ENCODE assay signal across 9 cellular contexts in the genomic region with DNA sequence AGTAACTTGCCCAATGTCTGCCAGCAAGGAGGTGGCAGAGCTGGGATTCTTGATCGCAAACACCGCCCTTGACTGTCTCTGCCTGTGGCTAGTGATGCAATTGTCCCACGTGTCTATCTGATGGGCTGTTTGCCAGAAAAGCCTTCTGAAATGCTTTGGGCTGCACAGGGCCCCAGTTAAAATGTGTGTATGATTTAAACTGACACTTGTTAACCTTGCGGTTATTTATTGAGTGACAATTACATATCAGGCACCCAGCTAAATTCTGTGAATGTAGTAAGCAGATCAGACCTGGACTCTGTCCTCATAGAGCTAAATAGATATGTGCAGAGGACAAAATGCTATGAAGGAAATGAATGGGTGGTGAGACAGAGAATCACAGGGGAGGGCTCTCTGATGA. TPM values are rescaled to one million over a fixed set of nuclear protein-coding genes. Genes with fewer than 3 reads are reported as not detected.
DNase-seq lines count a peak whose midpoint lies in the region; ATAC-seq and TF ChIP-seq lines count a peak whose summit lies in the region.
"Had no signal": no experiment of that assay in that cellular context is flagged by ENCODE, and none has a peak within 500 bp of the region (broad histone marks: within the 10 kb centered on the region; RNA-seq: fewer than 3 reads in every experiment).

No MANE protein-coding gene starts in this region.

- H3K27me3 ChIP-seq in Peyer's patch = no peaks in the 10 kb centered on the region

- no peak for TF ChIP-seq CTCF in Peyer's patch (IDR thresholded peaks at IDR 0.05)

- H3K9me3 ChIP-seq in Peyer's patch = peaks cover 0 to 7% (median 1%) of the 10 kb centered on the region in 4 donors

- intact Hi-C loops in left ventricle myocardium superior (cut with micrococcal nuclease) = no loop called here

- ATAC-seq in left ventricle myocardium superior (peak; percentile 88), HG03196 (IDR thresholded peaks at IDR 0.05; ENCODE audit: unreplicated experiment) (no peak)

- DNase-seq in DMS 273 (lab: John Stamatoyannopoulos, UW; ENCODE audit: unreplicated experiment) (peak; percentile 63), DMS 273 treated with DMSO at 0.1 percent for 48 hours (lab: John Stamatoyannopoulos, UW) (no peak), Peyer's patch (peak in 2 of 3 donors; percentile 23 to 67), left ventricle myocardium superior (peak; percentile 37), NCI-H146 treated with DMSO at 0.1 percent for 48 hours (lab: John Stamatoyannopoulos, UW; ENCODE audit: unreplicated experiment) (no peak)
- DNase-seq in activated T-helper 1 cell treated with anti-CD3 and anti-CD28 coated beads, Interleukin-2, amount 50 U/mL, for 16 hours (ENCODE audit: low read depth in 1 of 2, low spot score in 1 of 2) = peak; percentile 17 to 40
- peak; percentile 28 to 42 for DNase-seq in stimulated activated CD8-positive, alpha-beta memory T cell treated with anti-CD3 and anti-CD28 coated beads, Interleukin-4, amount 100 ng/mL, for 1 hour (ENCODE audit: low read depth in 2 of 2, low spot score in 1 of 2)

- no peak for TF ChIP-seq POLR2A in Peyer's patch (IDR thresholded peaks at IDR 0.05)

- no peak overlapping the region for H3K27ac ChIP-seq in Peyer's patch
- H3K27ac ChIP-seq: 22Rv1 had no signal

- no peak overlapping the region for H3K4me3 ChIP-seq in Peyer's patch

- no peaks in the 10 kb centered on the region for H3K4me1 ChIP-seq in Peyer's patch

- no peaks in the 10 kb centered on the region for H3K36me3 ChIP-seq in Peyer's patch

RNA-seq across cellular contexts. Expression of a gene that starts 11.6 kb away (rescaled TPM):
- total RNA-seq in Peyer's patch (not detected), left ventricle myocardium superior (not detected)

Comparison
In these comparisons a context has a peak if more than half of its experiments do, and no peak if none do; other contexts are left out.
1. DNase-seq: peak in DMS 273 (single experiment), Peyer's patch (2 of 3), activated T-helper 1 cell treated with anti-CD3 and anti-CD28 coated beads, Interleukin-2, amount 50 U/mL, for 16 hours (2 of 2), left ventricle myocardium superior (single experiment) and stimulated activated CD8-positive, alpha-beta memory T cell treated with anti-CD3 and anti-CD28 coated beads, Interleukin-4, amount 100 ng/mL, for 1 hour (2 of 2); none in DMS 273 treated with DMSO at 0.1 percent for 48 hours (single experiment) and NCI-H146 treated with DMSO at 0.1 percent for 48 hours (single experiment).